ENCODE assay signal across 8 cellular contexts in the genomic region with DNA sequence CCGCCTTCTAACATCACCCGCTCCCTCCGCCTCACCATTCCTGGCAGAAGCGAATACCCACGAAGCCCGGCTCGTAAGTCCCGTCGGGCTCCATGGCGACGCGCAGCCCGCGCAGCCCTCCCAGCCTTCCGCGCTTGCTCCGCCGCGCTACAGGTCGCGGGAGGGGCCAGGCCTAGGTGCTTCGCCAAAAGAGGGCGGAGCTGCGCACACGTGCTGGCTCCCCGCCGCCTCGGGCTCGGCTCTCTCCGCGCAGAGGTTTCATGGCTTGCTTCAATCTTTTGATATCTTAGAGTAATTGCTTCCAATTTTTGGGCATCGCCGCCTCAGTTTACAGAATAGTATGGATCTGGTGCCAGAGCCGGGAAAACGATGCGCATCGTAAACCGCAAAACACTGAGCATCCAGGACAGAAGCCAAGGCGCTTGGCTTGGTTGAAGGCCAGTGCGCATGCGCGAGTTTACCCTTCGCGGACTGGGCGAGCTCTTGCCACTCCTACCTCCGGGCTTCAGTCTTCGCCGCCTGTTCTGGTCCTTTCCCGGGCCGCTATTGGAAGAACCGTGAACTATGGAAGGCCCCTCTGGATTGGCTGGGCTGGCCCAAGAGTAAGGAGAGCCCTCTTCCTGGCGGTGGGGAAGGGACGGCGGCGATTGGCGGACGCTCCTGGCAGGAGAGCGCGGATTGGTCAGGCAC. TPM values are rescaled to one million over a fixed set of nuclear protein-coding genes. Genes with fewer than 3 reads are reported as not detected.
A peak's percentile ranks its signal among the peaks of the same experiment; 100 is the strongest.
DNase-seq lines count a peak whose midpoint lies in the region; ATAC-seq lines count a peak whose summit lies in the region.

Gene POLR2I, minus strand, starts transcription at position 113 of the 690 bp plus-strand sequence. Its CDS starts 19 bp downstream, at position 94.

- ATAC-seq in GM19372 (IDR thresholded peaks at IDR 0.05; ENCODE audit: low read depth, unreplicated experiment) (peak; percentile 83), HG03558 (IDR thresholded peaks at IDR 0.05; ENCODE audit: extremely low read depth, unreplicated experiment) (peak; percentile 66), left lobe of liver (peak; percentile 89)

- DNase-seq in C1 segment of cervical spinal cord (lab: John Stamatoyannopoulos, UW) (peak; percentile 94 to 100 (median 99)), NCI-H748 treated with DMSO at 0.1 percent for 48 hours (lab: John Stamatoyannopoulos, UW) (peak; percentile 99), dedifferentiated amniotic fluid mesenchymal stem cell (ENCODE audit: extremely low spot score) (peak; percentile 100), left lobe of liver (ENCODE audit: low spot score) (peak; percentile 100)
- peak; percentile 97 to 99 for DNase-seq in activated CD4-positive, alpha-beta T cell treated with anti-CD3 and anti-CD28 coated beads, Interleukin-2, amount 50 U/mL, for 24 hours (ENCODE audit: low read depth in 1 of 2, low spot score in 1 of 2)
- DNase-seq in stimulated activated CD4-positive, alpha-beta T cell treated with anti-CD3 and anti-CD28 coated beads, Interleukin-2, amount 100 ng/mL, for 4 hours (ENCODE audit: low read depth) = peak; percentile 97

RNA-seq across cellular contexts. Expression of gene POLR2I, which starts in this region (rescaled TPM):
- 43.9 TPM for total RNA-seq in left lobe of liver

Comparison
In these comparisons a context has a peak if more than half of its experiments do, and no peak if none do; other contexts are left out.
1. Peak in every context shown above with its lines: DNase-seq and ATAC-seq.